ENCODE assay signal across 12 cellular contexts in the genomic region with DNA sequence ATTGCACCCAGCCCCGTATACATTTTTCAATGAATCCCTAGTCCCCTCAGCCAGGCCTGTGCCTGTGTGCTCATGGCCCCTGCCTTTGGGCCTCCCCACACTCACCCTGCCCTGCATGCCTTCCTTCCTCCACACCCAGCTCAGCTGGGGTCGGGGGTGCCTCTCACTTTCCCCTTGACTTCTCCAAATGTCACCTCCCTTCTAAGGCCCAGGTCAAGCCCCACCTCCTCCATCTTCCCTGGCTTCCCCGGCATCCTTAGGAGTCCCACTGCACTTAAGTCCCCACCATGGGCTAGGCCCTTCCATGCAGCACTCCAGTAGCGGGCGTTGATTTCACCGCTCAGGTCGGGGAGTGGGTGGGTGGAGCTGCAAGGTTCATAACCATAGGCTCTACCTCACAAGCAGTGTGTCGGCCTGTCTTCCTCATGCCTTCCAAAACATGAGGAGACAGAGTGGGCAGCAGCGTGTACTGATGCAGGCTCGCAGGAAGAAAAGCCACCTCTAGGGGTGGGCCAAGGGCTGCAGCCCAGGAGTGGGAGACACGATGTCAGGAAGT. TPM values are rescaled to one million over a fixed set of nuclear protein-coding genes. Genes with fewer than 3 reads are reported as not detected.
DNase-seq lines count a peak whose midpoint lies in the region; ATAC-seq and TF ChIP-seq lines count a peak whose summit lies in the region.
"Had no signal": no experiment of that assay in that cellular context is flagged by ENCODE, and none has a peak within 500 bp of the region (broad histone marks: within the 10 kb centered on the region; RNA-seq: fewer than 3 reads in every experiment).

No MANE protein-coding gene starts in this region.

- no peak for TF ChIP-seq CTCF in chondrocyte (IDR thresholded peaks at IDR 0.05)

- POLR2A ChIA-PET in activated CD4-positive, alpha-beta memory T cell treated with anti-CD3 and anti-CD28 coated beads, Interleukin-2, amount 10 ng/mL, durations not matched to agents 7 days and 5 days (lab: Charles Lee) = interaction anchor here (0.9 to 4.4 kb wide), 14 partner anchors 8 to 267 kb away, joined by 3 to 58 read pairs (median 6); no protein-coding TSS in a partner anchor

- H3K27me3 Mint-ChIP-seq in activated CD4-positive, alpha-beta memory T cell treated with anti-CD3 and anti-CD28 coated beads, Interleukin-2, amount 10 ng/mL, durations not matched to agents 7 days and 5 days = no peaks in the 10 kb centered on the region
- H3K27me3 Mint-ChIP-seq in immature natural killer cell (ENCODE audit: low read depth in 3 of 3) (peaks cover 0 to 7% (median 6%) of the 10 kb centered on the region in 3 donors), chondrocyte (ENCODE audit: low read depth) (no peaks in the 10 kb centered on the region)

- H3K36me3 Mint-ChIP-seq in activated CD4-positive, alpha-beta memory T cell treated with anti-CD3 and anti-CD28 coated beads, Interleukin-2, amount 10 ng/mL, durations not matched to agents 7 days and 5 days (ENCODE audit: low read depth) = peaks cover 14% of the 10 kb centered on the region
- no peaks in the 10 kb centered on the region for H3K36me3 Mint-ChIP-seq in immature natural killer cell
- H3K36me3 Mint-ChIP-seq in chondrocyte (ENCODE audit: low read depth) = peaks cover 5% of the 10 kb centered on the region

- no peaks in the 10 kb centered on the region for H3K9me3 Mint-ChIP-seq in activated CD4-positive, alpha-beta memory T cell treated with anti-CD3 and anti-CD28 coated beads, Interleukin-2, amount 10 ng/mL, durations not matched to agents 7 days and 5 days
- H3K9me3 Mint-ChIP-seq in immature natural killer cell (no peaks in the 10 kb centered on the region), chondrocyte (ENCODE audit: low read depth) (no peaks in the 10 kb centered on the region)

- no peak for DNase-seq in activated CD4-positive, CD25-positive, alpha-beta regulatory T cell (lab: John Stamatoyannopoulos, UW)
- DNase-seq in activated CD4-positive, alpha-beta memory T cell treated with anti-CD3 and anti-CD28 coated beads, Interleukin-2, amount 10 ng/mL, durations not matched to agents 7 days and 5 days = no peak
- DNase-seq in immature natural killer cell (peak in 1 of 3 donors; percentile 28), chondrocyte (ENCODE audit: low spot score) (no peak), NCI-H2107 (lab: John Stamatoyannopoulos, UW) (no peak), dermis blood vessel endothelial cell (no peak)
- DNase-seq: GM23248, islet precursor cell, NCI-H524 had no signal

- peak overlapping the region; percentile 95 for H3K27ac ChIP-seq in temporal lobe (ENCODE audit: low read depth, low read length)
- H3K27ac ChIP-seq: A549, GM23248 had no signal

- H3K27ac Mint-ChIP-seq in activated CD4-positive, alpha-beta memory T cell treated with anti-CD3 and anti-CD28 coated beads, Interleukin-2, amount 10 ng/mL, durations not matched to agents 7 days and 5 days = peak overlapping the region; percentile 94
- peak overlapping the region; percentile 94 to 97 (median 96) for H3K27ac Mint-ChIP-seq in immature natural killer cell
- H3K27ac Mint-ChIP-seq in chondrocyte (ENCODE audit: unreplicated experiment) = no peak overlapping the region

- CTCF ChIA-PET in activated CD4-positive, alpha-beta memory T cell treated with anti-CD3 and anti-CD28 coated beads, Interleukin-2, amount 10 ng/mL, durations not matched to agents 7 days and 5 days (lab: Charles Lee) = interaction anchor here (0.8 to 4.7 kb wide), 10 partner anchors 8 to 83 kb away, joined by 3 to 30 read pairs (median 5); no protein-coding TSS in a partner anchor

- peak overlapping the region; percentile 38 for H3K4me3 Mint-ChIP-seq in activated CD4-positive, alpha-beta memory T cell treated with anti-CD3 and anti-CD28 coated beads, Interleukin-2, amount 10 ng/mL, durations not matched to agents 7 days and 5 days
- H3K4me3 Mint-ChIP-seq in immature natural killer cell (peak overlapping the region; percentile 59 to 94 (median 80)), chondrocyte (ENCODE audit: unreplicated experiment) (no peak overlapping the region)

- peak; percentile 28 to 40 for ATAC-seq in activated CD4-positive, CD25-positive, alpha-beta regulatory T cell treated with anti-CD3 and anti-CD28 coated beads, Interleukin-2, amount 50 U/mL, for 24 hours

- peaks cover 38% of the 10 kb centered on the region for H3K4me1 Mint-ChIP-seq in activated CD4-positive, alpha-beta memory T cell treated with anti-CD3 and anti-CD28 coated beads, Interleukin-2, amount 10 ng/mL, durations not matched to agents 7 days and 5 days
- peaks cover 46 to 48% of the 10 kb centered on the region in 2 donors for H3K4me1 Mint-ChIP-seq in immature natural killer cell
- H3K4me1 Mint-ChIP-seq in chondrocyte (ENCODE audit: low read depth) = peaks cover 22% of the 10 kb centered on the region

RNA-seq across cellular contexts. Expression of a gene that starts 47.7 kb away (rescaled TPM):
- 10 to 100 TPM; 43.2 to 45.5 TPM for total RNA-seq in activated CD4-positive, alpha-beta memory T cell treated with anti-CD3 and anti-CD28 coated beads, Interleukin-2, amount 10 ng/mL, durations not matched to agents 7 days and 5 days
- polyA plus RNA-seq in immature natural killer cell = 10 to 100 TPM in 1 of 3 donors, 1 to 10 TPM in 2; 9.4 to 15.9 (median 9.9) TPM
- 39.8 TPM for total RNA-seq in temporal lobe
- total RNA-seq in chondrocyte = 43.9 to 56.7 TPM (median 45.4 TPM) in 3 replicates
- total RNA-seq in dermis blood vessel endothelial cell = 31.0 and 32.1 TPM in 2 replicates
